19 cellular contexts compared by ENCODE assay signal in genomic region chr3:177098551-177098950, GRCh38.
A peak's percentile ranks its signal among the peaks of the same experiment; 100 is the strongest.
DNase-seq lines count a peak whose midpoint lies in the region; ATAC-seq, FAIRE-seq and TF ChIP-seq lines count a peak whose summit lies in the region.
"Had no signal": no experiment of that assay in that cellular context is flagged by ENCODE, and none has a peak within 500 bp of the region (broad histone marks: within the 10 kb centered on the region; RNA-seq: fewer than 3 reads in every experiment).

No MANE protein-coding gene starts in this region.

- no peaks in the 10 kb centered on the region for H3K27me3 Mint-ChIP-seq in activated naive CD8-positive, alpha-beta T cell
- no peaks in the 10 kb centered on the region for H3K27me3 Mint-ChIP-seq in activated naive CD8-positive, alpha-beta T cell treated with anti-CD3 and anti-CD28 coated beads for 36 hours
- no peaks in the 10 kb centered on the region for H3K27me3 Mint-ChIP-seq in HFFc6 (ENCODE audit: insufficient read depth)
- H3K27me3 Mint-ChIP-seq: CD4-positive, alpha-beta T cell had no signal

- H3K4me1 Mint-ChIP-seq in activated naive CD8-positive, alpha-beta T cell (ENCODE audit: low read depth) = peaks cover 36% of the 10 kb centered on the region
- H3K4me1 Mint-ChIP-seq in activated naive CD8-positive, alpha-beta T cell treated with anti-CD3 and anti-CD28 coated beads for 36 hours = peaks cover 19% of the 10 kb centered on the region
- H3K4me1 Mint-ChIP-seq in HFFc6 (ENCODE audit: low read depth) = peaks cover 15% of the 10 kb centered on the region

- H3K79me2 ChIP-seq in K562 (ENCODE audit: control insufficient read depth, insufficient read depth, low read length) = peaks cover 98% of the 10 kb centered on the region

- H3K9me1 ChIP-seq in K562 (ENCODE audit: control insufficient read depth, insufficient read depth, low read length) = no peaks in the 10 kb centered on the region

- ATAC-seq in left ventricle myocardium superior (peak; percentile 47), heart left ventricle (no peak), K562 (no peak)
- ATAC-seq: HepG2 had no signal

- H3K9me3 ChIP-seq in heart left ventricle = peaks cover 0 to 19% (median 1%) of the 10 kb centered on the region in 12 donors
- peaks cover 5% of the 10 kb centered on the region for H3K9me3 ChIP-seq in K562 (replicated peaks; ENCODE audit: control insufficient read depth, insufficient read depth, low read depth, low read length)
- H3K9me3 ChIP-seq in spleen = peaks cover 0 to 21% (median 17%) of the 10 kb centered on the region in 8 donors
- H3K9me3 ChIP-seq: HAP-1 had no signal

- TF ChIP-seq CTCF in heart left ventricle (IDR thresholded peaks at IDR 0.05) (no peak), K562 (IDR thresholded peaks at IDR 0.05 in 2 of 3, conservative IDR thresholded peaks at IDR 0.05 in 1 of 3; ENCODE audit: insufficient read depth in 2 of 3, low read depth in 1 of 3, low read length in 3 of 3) (no peak), spleen (IDR thresholded peaks at IDR 0.05 in 8 of 11, conservative IDR thresholded peaks at IDR 0.05 in 3 of 11) (no peak), HFFc6 (IDR thresholded peaks at IDR 0.05) (no peak)

- no peak for DNase-seq in activated naive CD8-positive, alpha-beta T cell treated with anti-CD3 and anti-CD28 coated beads for 36 hours
- DNase-seq in left ventricle myocardium superior = no peak
- no peak for DNase-seq in heart left ventricle
- no peak for DNase-seq in K562 (ENCODE audit: extremely low read depth in 1 of 4, low spot score in 3 of 4)
- DNase-seq in spleen = no peak
- no peak for DNase-seq in HFFc6
- DNase-seq: 8988T; CD4-positive, alpha-beta T cell; COR-L47; DMS153; DND-41; GDM1 had no signal

- TF ChIP-seq POLR2A in heart left ventricle (IDR thresholded peaks at IDR 0.05) (no peak), K562 (conservative IDR thresholded peaks at IDR 0.05) (no peak), spleen (IDR thresholded peaks at IDR 0.05) (no peak)

- H3K4me2 ChIP-seq in K562 (ENCODE audit: insufficient read depth, low read length) = no peak overlapping the region
- H3K4me2 ChIP-seq: BLaER1 treated with 17β-estradiol and CSF1 and Interleukin-3, amounts not matched to agents 10 nM and 100 nM had no signal

- peaks cover 4% of the 10 kb centered on the region for H3K9me3 Mint-ChIP-seq in activated naive CD8-positive, alpha-beta T cell (ENCODE audit: low read depth)
- H3K9me3 Mint-ChIP-seq in activated naive CD8-positive, alpha-beta T cell treated with anti-CD3 and anti-CD28 coated beads for 36 hours = peaks cover 22% of the 10 kb centered on the region
- no peaks in the 10 kb centered on the region for H3K9me3 Mint-ChIP-seq in HFFc6

- POLR2A ChIA-PET in K562 (lab: Yijun Ruan, JAX) = no interaction called here

- peaks cover 32% of the 10 kb centered on the region for H3K36me3 Mint-ChIP-seq in activated naive CD8-positive, alpha-beta T cell
- peaks cover 62% of the 10 kb centered on the region for H3K36me3 Mint-ChIP-seq in activated naive CD8-positive, alpha-beta T cell treated with anti-CD3 and anti-CD28 coated beads for 36 hours
- peaks cover 24% of the 10 kb centered on the region for H3K36me3 Mint-ChIP-seq in HFFc6 (ENCODE audit: low read depth)

- peak; percentile 60 for FAIRE-seq in K562 (lab: Jason Lieb, UNC)
- FAIRE-seq: D721Med, H1, HepG2, HTR-8/SVneo had no signal

- BruUV-seq in K562 (replicated peaks; lab: Mats Ljungman, UMichigan) = no TSS peak

- H3K27me3 ChIP-seq in heart left ventricle (no peaks in the 10 kb centered on the region), K562 (ENCODE audit: control insufficient read depth in 2 of 2, insufficient read depth in 2 of 2, low read length in 2 of 2) (no peaks in the 10 kb centered on the region), spleen (replicated peaks in 1 of 7) (no peaks in the 10 kb centered on the region)
- H3K27me3 ChIP-seq: BLaER1 treated with 17β-estradiol and CSF1 and Interleukin-3, amounts not matched to agents 10 nM and 100 nM had no signal

- no peaks in the 10 kb centered on the region for H4K20me1 ChIP-seq in K562 (replicated peaks; ENCODE audit: control insufficient read depth, insufficient read depth, low read length)

- no peak for TF ChIP-seq RAD21 in K562 (CRISPR knock-in tag; conservative IDR thresholded peaks at IDR 0.05 in 1 of 2, IDR thresholded peaks at IDR 0.05 in 1 of 2)

- H3K27ac ChIP-seq in heart left ventricle (no peak overlapping the region), K562 (ENCODE audit: extremely low read depth, low read depth, low read length) (no peak overlapping the region), spleen (no peak overlapping the region)
- H3K27ac ChIP-seq: BLaER1 treated with 17β-estradiol and CSF1 and Interleukin-3, amounts not matched to agents 10 nM and 100 nM had no signal

- no peak overlapping the region for H3K9ac ChIP-seq in K562 (ENCODE audit: insufficient read depth in 1 of 2, low read depth in 2 of 2, low read length in 2 of 2)
- H3K9ac ChIP-seq: BLaER1 treated with 17β-estradiol and CSF1 and Interleukin-3, amounts not matched to agents 10 nM and 100 nM had no signal

- intact Hi-C loops in left ventricle myocardium superior (cut with micrococcal nuclease) (no loop called here), heart left ventricle (cut with DNase I) (no loop called here), K562 (cut with micrococcal nuclease) (no loop called here), spleen (cut with DNase I; ENCODE audit: low total_unique reads) (no loop called here)

- H3K36me3 ChIP-seq in heart left ventricle (no peaks in the 10 kb centered on the region), K562 (ENCODE audit: control insufficient read depth, insufficient read depth, low read length) (peaks cover 13% of the 10 kb centered on the region; the same call in 2 of the 3 replicates), spleen (peaks cover 0 to 24% (median 4%) of the 10 kb centered on the region in 6 donors)
- H3K36me3 ChIP-seq: HAP-1 had no signal

- 4 to 41% (median 25%) methylated on average over 2 of the region's 2 CpGs for WGBS in heart left ventricle, 4 donors
- WGBS in K562 (ENCODE audit: insufficient coverage, low coverage, missing lambda C conversion rate) = 83% methylated on average over 2 of the region's 2 CpGs
- WGBS in spleen, 5 donors = 31 to 90% (median 78%) methylated on average over 2 of the region's 2 CpGs

- H3K4me3 Mint-ChIP-seq in activated naive CD8-positive, alpha-beta T cell = no peak overlapping the region
- H3K4me3 Mint-ChIP-seq in activated naive CD8-positive, alpha-beta T cell treated with anti-CD3 and anti-CD28 coated beads for 36 hours = no peak overlapping the region
- no peak overlapping the region for H3K4me3 Mint-ChIP-seq in HFFc6
- H3K4me3 Mint-ChIP-seq: CD4-positive, alpha-beta T cell had no signal

- TF ChIP-seq EP300 in K562 (IDR thresholded peaks at IDR 0.05; ENCODE audit: low read length) = no peak

- H2AFZ ChIP-seq in K562 (ENCODE audit: low read depth, low read length) = no peak overlapping the region

- peaks cover 0 to 47% (median 17%) of the 10 kb centered on the region in 12 donors for H3K4me1 ChIP-seq in heart left ventricle
- peaks cover 0 to 4% of the 10 kb centered on the region in 2 experiments; a peak in 2 of 5 replicates for H3K4me1 ChIP-seq in K562 (replicated peaks in 1 of 2; ENCODE audit: control insufficient read depth in 2 of 2, insufficient read depth in 2 of 2, low read length in 2 of 2)
- peaks cover 0 to 41% (median 22%) of the 10 kb centered on the region in 6 donors for H3K4me1 ChIP-seq in spleen

- H3K27ac Mint-ChIP-seq in activated naive CD8-positive, alpha-beta T cell = peak overlapping the region; percentile 61
- H3K27ac Mint-ChIP-seq in activated naive CD8-positive, alpha-beta T cell treated with anti-CD3 and anti-CD28 coated beads for 36 hours = no peak overlapping the region
- H3K27ac Mint-ChIP-seq in HFFc6 = no peak overlapping the region

- CTCF ChIA-PET in K562 (lab: Yijun Ruan, JAX; ENCODE audit: low intra/inter-chr PET ratio) = no interaction called here

- in situ Hi-C loops in K562 (cut with MboI) = no loop called here

- H3K4me3 ChIP-seq in heart left ventricle (no peak overlapping the region), K562 (no peak overlapping the region), spleen (no peak overlapping the region)
- H3K4me3 ChIP-seq: BLaER1 treated with 17β-estradiol and CSF1 and Interleukin-3, amounts not matched to agents 10 nM and 100 nM; HAP-1 had no signal

TF ChIP-seq in K562, 482 proteins besides CTCF, POLR2A, EP300 and RAD21:
- no peak for TF ChIP-seq ZNF253 (CRISPR knock-in tag; conservative IDR thresholded peaks at IDR 0.05)
- no peak for TF ChIP-seq NR2C1 (IDR thresholded peaks at IDR 0.05)
- TF ChIP-seq NR2C1 (tag; IDR thresholded peaks at IDR 0.05) = no peak
- no peak for TF ChIP-seq SIN3B (IDR thresholded peaks at IDR 0.05; ENCODE audit: low read depth)
- TF ChIP-seq ZNF212 (CRISPR knock-in tag; IDR thresholded peaks at IDR 0.05) = no peak
- no peak for TF ChIP-seq NFRKB (IDR thresholded peaks at IDR 0.05; ENCODE audit: low read depth)
- no peak for TF ChIP-seq NR3C1 (CRISPR knock-in tag; IDR thresholded peaks at IDR 0.05)
- no peak for TF ChIP-seq PKNOX1 (IDR thresholded peaks at IDR 0.05)
- TF ChIP-seq COPS2 (conservative IDR thresholded peaks at IDR 0.05) = no peak
- TF ChIP-seq RHOXF2B (CRISPR knock-in tag; conservative IDR thresholded peaks at IDR 0.05) = no peak
- TF ChIP-seq RBM14 (IDR thresholded peaks at IDR 0.05; ENCODE audit: borderline replicate concordance, insufficient read depth, low read depth, low read length) = no peak
- TF ChIP-seq ZNF695 (CRISPR knock-in tag; IDR thresholded peaks at IDR 0.05) = no peak
- no peak for TF ChIP-seq ZNF184 (CRISPR knock-in tag; IDR thresholded peaks at IDR 0.05)
- no peak for TF ChIP-seq NFIX (CRISPR knock-in tag; IDR thresholded peaks at IDR 0.05; ENCODE audit: low read depth)
TF ChIP-seq in K562: peak in this region for 0.
